In genomic region chr11:59182457-59183151, GRCh38 we compare ENCODE assay signal across 13 cellular contexts. TPM values are rescaled to one million over a fixed set of nuclear protein-coding genes. Genes with fewer than 3 reads are reported as not detected.
A peak's percentile ranks its signal among the peaks of the same experiment; 100 is the strongest.
DNase-seq lines count a peak whose midpoint lies in the region; ATAC-seq and TF ChIP-seq lines count a peak whose summit lies in the region.
"Had no signal": no experiment of that assay in that cellular context is flagged by ENCODE, and none has a peak within 500 bp of the region (broad histone marks: within the 10 kb centered on the region; RNA-seq: fewer than 3 reads in every experiment).

No MANE protein-coding gene starts in this region.

- peaks cover 5% of the 10 kb centered on the region for H3K9me3 Mint-ChIP-seq in activated CD8-positive, alpha-beta T cell treated with anti-CD3 and anti-CD28 coated beads for 36 hours
- no peaks in the 10 kb centered on the region for H3K9me3 Mint-ChIP-seq in activated CD8-positive, alpha-beta T cell treated with anti-CD3 and anti-CD28 coated beads, Interleukin-2, amount 10 ng/mL, durations not matched to agents 7 days and 5 days (ENCODE audit: insufficient read depth)
- no peaks in the 10 kb centered on the region for H3K9me3 Mint-ChIP-seq in stimulated activated effector memory CD8-positive, alpha-beta T cell treated with anti-CD3 and anti-CD28 coated beads, Interleukin-12 subunit alpha, Interleukin-12 subunit beta, amount 100 ng/mL, for 72 hours

- TF ChIP-seq CTCF in activated CD8-positive, alpha-beta T cell treated with anti-CD3 and anti-CD28 coated beads for 36 hours (IDR thresholded peaks at IDR 0.05) = peak; percentile 30
- TF ChIP-seq CTCF in Loucy (conservative IDR thresholded peaks at IDR 0.05; ENCODE audit: low read length) (peak; percentile 43; the same call in 1 of the 2 replicates), fibroblast of mammary gland (conservative IDR thresholded peaks at IDR 0.05; ENCODE audit: control insufficient read depth, insufficient read depth, low read depth, low read length) (peak; percentile 8)

- intact Hi-C loops in activated CD8-positive, alpha-beta T cell treated with anti-CD3 and anti-CD28 coated beads for 36 hours (cut with micrococcal nuclease) = no loop called here

- peak; percentile 45 for DNase-seq in activated CD8-positive, alpha-beta T cell treated with anti-CD3 and anti-CD28 coated beads for 36 hours
- no peak for DNase-seq in activated CD8-positive, alpha-beta T cell treated with anti-CD3 and anti-CD28 coated beads, Interleukin-2, amount 10 ng/mL, durations not matched to agents 7 days and 5 days
- DNase-seq in fibroblast of mammary gland (ENCODE audit: low read depth) (no peak), hepatic stellate cell (ENCODE audit: low spot score) (no peak), dedifferentiated amniotic fluid mesenchymal stem cell (ENCODE audit: extremely low spot score) (no peak)
- no peak for DNase-seq in stimulated activated effector memory CD8-positive, alpha-beta T cell treated with anti-CD3 and anti-CD28 coated beads, Interleukin-12 subunit alpha, Interleukin-12 subunit beta, amount 100 ng/mL, for 72 hours (ENCODE audit: low spot score in 2 of 2)
- DNase-seq: activated naive CD4-positive, alpha-beta T cell treated with anti-CD3 and anti-CD28 coated beads, Interleukin-2, amount 50 U/mL, for 16 hours; hippocampal formation; sigmoid colon had no signal

- H3K79me2 ChIP-seq in Loucy (ENCODE audit: insufficient read depth, low read length) = no peaks in the 10 kb centered on the region

- H3K27me3 Mint-ChIP-seq in activated CD8-positive, alpha-beta T cell treated with anti-CD3 and anti-CD28 coated beads for 36 hours = peaks cover 2% of the 10 kb centered on the region
- peaks cover 5% of the 10 kb centered on the region for H3K27me3 Mint-ChIP-seq in activated CD8-positive, alpha-beta T cell treated with anti-CD3 and anti-CD28 coated beads, Interleukin-2, amount 10 ng/mL, durations not matched to agents 7 days and 5 days (ENCODE audit: low read depth)

- H3K4me3 Mint-ChIP-seq in activated CD8-positive, alpha-beta T cell treated with anti-CD3 and anti-CD28 coated beads for 36 hours = no peak overlapping the region
- H3K4me3 Mint-ChIP-seq in activated CD8-positive, alpha-beta T cell treated with anti-CD3 and anti-CD28 coated beads, Interleukin-2, amount 10 ng/mL, durations not matched to agents 7 days and 5 days = no peak overlapping the region
- no peak overlapping the region for H3K4me3 Mint-ChIP-seq in stimulated activated effector memory CD8-positive, alpha-beta T cell treated with anti-CD3 and anti-CD28 coated beads, Interleukin-12 subunit alpha, Interleukin-12 subunit beta, amount 100 ng/mL, for 72 hours

- H3K9ac ChIP-seq in Loucy (ENCODE audit: low read depth, low read length, poor library complexity, severe bottlenecking) = no peak overlapping the region
- H3K9ac ChIP-seq: BLaER1 had no signal

- H3K4me1 ChIP-seq in Loucy (ENCODE audit: insufficient read depth, low read length, poor library complexity, severe bottlenecking) = no peaks in the 10 kb centered on the region
- H3K4me1 ChIP-seq: BLaER1 had no signal

- CTCF ChIA-PET in activated CD8-positive, alpha-beta T cell treated with anti-CD3 and anti-CD28 coated beads for 36 hours (lab: Charles Lee) = interaction anchor here (0.6 to 11.5 kb wide), 6 partner anchors 9 to 85 kb away, joined by 3 to 180 read pairs (median 4); partner anchors contain the start of gene DTX4
- CTCF ChIA-PET in activated CD8-positive, alpha-beta T cell treated with anti-CD3 and anti-CD28 coated beads, Interleukin-2, amount 10 ng/mL, durations not matched to agents 7 days and 5 days (lab: Charles Lee) = interaction anchor here (1.0 to 3.3 kb wide), 5 partner anchors 10 to 34 kb away, joined by 3 to 16 read pairs (median 3); partner anchors contain the start of gene DTX4

- H3K9me2 ChIP-seq in Loucy (replicated peaks; ENCODE audit: low read depth, low read length) = no peaks in the 10 kb centered on the region

- POLR2A ChIA-PET in activated CD8-positive, alpha-beta T cell treated with anti-CD3 and anti-CD28 coated beads for 36 hours (lab: Charles Lee) = interaction anchor here (0.8 kb wide), 1 partner anchor 11 kb away, joined by 3 read pairs; the partner anchor contains the start of gene DTX4
- POLR2A ChIA-PET in activated CD8-positive, alpha-beta T cell treated with anti-CD3 and anti-CD28 coated beads, Interleukin-2, amount 10 ng/mL, durations not matched to agents 7 days and 5 days (lab: Charles Lee) = no interaction called here

- no peaks in the 10 kb centered on the region for H3K27me3 ChIP-seq in Loucy (ENCODE audit: insufficient read depth, low read length, poor library complexity, severe bottlenecking)
- H3K27me3 ChIP-seq: BLaER1, SJSA1 had no signal

- no peaks in the 10 kb centered on the region for H3K4me1 Mint-ChIP-seq in activated CD8-positive, alpha-beta T cell treated with anti-CD3 and anti-CD28 coated beads for 36 hours (ENCODE audit: low read depth)
- no peaks in the 10 kb centered on the region for H3K4me1 Mint-ChIP-seq in activated CD8-positive, alpha-beta T cell treated with anti-CD3 and anti-CD28 coated beads, Interleukin-2, amount 10 ng/mL, durations not matched to agents 7 days and 5 days (ENCODE audit: low read depth)
- peaks cover 5% of the 10 kb centered on the region for H3K4me1 Mint-ChIP-seq in stimulated activated effector memory CD8-positive, alpha-beta T cell treated with anti-CD3 and anti-CD28 coated beads, Interleukin-12 subunit alpha, Interleukin-12 subunit beta, amount 100 ng/mL, for 72 hours

- no peaks in the 10 kb centered on the region for H4K20me1 ChIP-seq in Loucy (ENCODE audit: insufficient read depth, low read length, poor library complexity, severe bottlenecking)
- H4K20me1 ChIP-seq: BLaER1 had no signal

- H2AFZ ChIP-seq in Loucy (ENCODE audit: low read length) = no peak overlapping the region

- H3K4me2 ChIP-seq in Loucy (ENCODE audit: low read depth, low read length, poor library complexity, severe bottlenecking) = no peak overlapping the region
- H3K4me2 ChIP-seq: BLaER1 had no signal

- no peaks in the 10 kb centered on the region for H3K36me3 Mint-ChIP-seq in activated CD8-positive, alpha-beta T cell treated with anti-CD3 and anti-CD28 coated beads for 36 hours (ENCODE audit: low read depth)
- no peaks in the 10 kb centered on the region for H3K36me3 Mint-ChIP-seq in activated CD8-positive, alpha-beta T cell treated with anti-CD3 and anti-CD28 coated beads, Interleukin-2, amount 10 ng/mL, durations not matched to agents 7 days and 5 days (ENCODE audit: low read depth)
- peaks cover 5% of the 10 kb centered on the region for H3K36me3 Mint-ChIP-seq in stimulated activated effector memory CD8-positive, alpha-beta T cell treated with anti-CD3 and anti-CD28 coated beads, Interleukin-12 subunit alpha, Interleukin-12 subunit beta, amount 100 ng/mL, for 72 hours

- H3K36me3 ChIP-seq in Loucy (ENCODE audit: insufficient read depth, low read length) = no peaks in the 10 kb centered on the region
- H3K36me3 ChIP-seq: sigmoid colon had no signal

- no peak overlapping the region for H3K4me3 ChIP-seq in Loucy (ENCODE audit: low read length, poor library complexity, severe bottlenecking)
- no peak overlapping the region for H3K4me3 ChIP-seq in fibroblast of mammary gland (ENCODE audit: control insufficient read depth, low read depth, low read length)
- H3K4me3 ChIP-seq: BLaER1, sigmoid colon, SJSA1 had no signal

- peaks cover 7% of the 10 kb centered on the region; the same call in 1 of the 2 replicates for H3K9me3 ChIP-seq in Loucy (ENCODE audit: insufficient read depth, low read depth, low read length)
- H3K9me3 ChIP-seq: sigmoid colon, SJSA1 had no signal

- no peak overlapping the region for H3K27ac Mint-ChIP-seq in activated CD8-positive, alpha-beta T cell treated with anti-CD3 and anti-CD28 coated beads for 36 hours
- H3K27ac Mint-ChIP-seq in activated CD8-positive, alpha-beta T cell treated with anti-CD3 and anti-CD28 coated beads, Interleukin-2, amount 10 ng/mL, durations not matched to agents 7 days and 5 days = no peak overlapping the region
- no peak overlapping the region for H3K27ac Mint-ChIP-seq in stimulated activated effector memory CD8-positive, alpha-beta T cell treated with anti-CD3 and anti-CD28 coated beads, Interleukin-12 subunit alpha, Interleukin-12 subunit beta, amount 100 ng/mL, for 72 hours

- no peak for ATAC-seq in activated CD8-positive, alpha-beta T cell treated with anti-CD3 and anti-CD28 coated beads for 36 hours
- ATAC-seq in activated CD8-positive, alpha-beta T cell treated with anti-CD3 and anti-CD28 coated beads, Interleukin-2, amount 10 ng/mL, durations not matched to agents 7 days and 5 days = no peak
- ATAC-seq in stimulated activated effector memory CD8-positive, alpha-beta T cell treated with anti-CD3 and anti-CD28 coated beads, Interleukin-12 subunit alpha, Interleukin-12 subunit beta, amount 100 ng/mL, for 72 hours = peak; percentile 14
- no peak for ATAC-seq in GM21619 (IDR thresholded peaks at IDR 0.05; ENCODE audit: unreplicated experiment)

- no peaks in the 10 kb centered on the region for H3F3A ChIP-seq in Loucy (ENCODE audit: low read depth)

RNA-seq across cellular contexts. Expression of gene DTX4, which starts 10.7 kb away (rescaled TPM):
- under 1 TPM; 0.16 to 0.29 TPM for total RNA-seq in activated CD8-positive, alpha-beta T cell treated with anti-CD3 and anti-CD28 coated beads for 36 hours
- under 1 TPM; 0.18 to 0.45 TPM for total RNA-seq in activated CD8-positive, alpha-beta T cell treated with anti-CD3 and anti-CD28 coated beads, Interleukin-2, amount 10 ng/mL, durations not matched to agents 7 days and 5 days

RNA-seq across cellular contexts. Expression of gene MPEG1, which starts 30.1 kb away (rescaled TPM):
- not detected for total RNA-seq in activated CD8-positive, alpha-beta T cell treated with anti-CD3 and anti-CD28 coated beads for 36 hours
- not detected for total RNA-seq in activated CD8-positive, alpha-beta T cell treated with anti-CD3 and anti-CD28 coated beads, Interleukin-2, amount 10 ng/mL, durations not matched to agents 7 days and 5 days
- total RNA-seq: SJSA1 had no signal

RNA-seq across cellular contexts. Expression of gene FAM111A, which starts 39.9 kb away (rescaled TPM):
- total RNA-seq in activated CD8-positive, alpha-beta T cell treated with anti-CD3 and anti-CD28 coated beads for 36 hours = 10 to 100 TPM; 71.8 to 74.5 TPM
- 100 to 1,000 TPM; 154 to 167 TPM for total RNA-seq in activated CD8-positive, alpha-beta T cell treated with anti-CD3 and anti-CD28 coated beads, Interleukin-2, amount 10 ng/mL, durations not matched to agents 7 days and 5 days
